Comparison of ENCODE assay signal across 9 cellular contexts in the genomic region with DNA sequence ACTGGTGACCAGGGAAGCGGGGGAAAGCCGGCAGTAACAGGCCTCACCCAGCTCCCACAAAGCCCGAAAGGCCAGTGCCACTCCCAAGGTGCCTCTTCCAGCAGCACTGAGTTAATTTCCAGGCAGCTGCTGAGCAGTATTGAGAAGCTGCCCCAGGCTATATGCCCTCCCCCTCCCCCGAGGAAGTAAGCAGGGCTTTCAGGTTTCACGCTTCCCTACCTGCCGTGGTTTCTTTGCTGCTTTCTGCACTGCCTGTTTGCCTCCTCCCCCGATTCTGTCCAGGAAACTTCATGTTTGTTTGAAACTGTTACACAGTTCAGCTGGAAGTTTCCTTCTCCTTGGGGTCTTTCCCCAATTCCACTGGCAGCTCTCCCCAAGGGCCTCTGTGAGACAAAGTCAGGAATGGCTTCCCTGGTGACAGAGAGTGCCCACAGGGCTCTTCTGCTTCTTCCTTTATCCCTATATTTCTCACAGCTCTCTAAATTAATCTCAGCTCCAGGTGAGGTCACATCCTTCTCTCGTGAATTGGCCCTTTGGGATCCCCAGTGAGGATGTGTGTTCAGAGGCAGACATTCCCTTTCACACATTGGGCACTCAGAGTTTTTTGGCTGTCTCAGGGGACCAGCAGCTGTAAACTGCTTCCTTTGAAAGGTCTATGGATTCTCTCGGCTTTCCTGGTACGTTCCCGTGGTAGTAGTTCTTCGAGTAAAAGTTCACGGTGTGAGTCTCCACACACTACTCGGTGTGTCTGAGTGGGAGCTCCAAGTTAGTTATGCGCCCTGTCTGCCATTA. TPM values are rescaled to one million over a fixed set of nuclear protein-coding genes. Genes with fewer than 3 reads are reported as not detected.
DNase-seq lines count a peak whose midpoint lies in the region; ATAC-seq and TF ChIP-seq lines count a peak whose summit lies in the region.
"Had no signal": no experiment of that assay in that cellular context is flagged by ENCODE, and none has a peak within 500 bp of the region (broad histone marks: within the 10 kb centered on the region; RNA-seq: fewer than 3 reads in every experiment).

No MANE protein-coding gene starts in this region.

- H3K4me3 ChIP-seq in vagina = no peak overlapping the region

- H3K4me1 ChIP-seq in vagina = peaks cover 14% of the 10 kb centered on the region

- H3K36me3 ChIP-seq in vagina = no peaks in the 10 kb centered on the region

- H3K27ac Mint-ChIP-seq in CD14-positive monocyte (peak overlapping the region in 5 of 7 donors; percentile 7 to 82 (median 41)), glutamatergic neuron (ENCODE audit: unreplicated experiment) (no peak overlapping the region)
- H3K27ac Mint-ChIP-seq in activated CD4-positive, alpha-beta T cell treated with anti-CD3 and anti-CD28 coated beads, Interleukin-2, amount 10 ng/mL, durations not matched to agents 24 days and 14 days = peak overlapping the region; percentile 75
- H3K27ac Mint-ChIP-seq: dendritic cell treated with granulocyte-macrophage colony-stimulating factor and Interleukin-4, amounts not matched to agents 40 ng/mL and 50 ng/mL, for 4 days had no signal

- H3K27ac ChIP-seq in vagina = no peak overlapping the region

- peaks cover 35% of the 10 kb centered on the region for H3K4me1 Mint-ChIP-seq in CD14-positive monocyte
- peaks cover 66% of the 10 kb centered on the region for H3K4me1 Mint-ChIP-seq in activated CD4-positive, alpha-beta T cell treated with anti-CD3 and anti-CD28 coated beads, Interleukin-2, amount 10 ng/mL, durations not matched to agents 24 days and 14 days
- H3K4me1 Mint-ChIP-seq in glutamatergic neuron (ENCODE audit: low read depth, unreplicated experiment) = peaks cover 8% of the 10 kb centered on the region

- TF ChIP-seq CTCF in CD14-positive monocyte (IDR thresholded peaks at IDR 0.05) (no peak), glutamatergic neuron (IDR thresholded peaks at IDR 0.05; ENCODE audit: partially characterized antibody, unreplicated experiment) (no peak), vagina (IDR thresholded peaks at IDR 0.05) (no peak)

- intact Hi-C loops in CD14-positive monocyte (cut with micrococcal nuclease) = no loop called here
- intact Hi-C loops in activated CD4-positive, alpha-beta T cell treated with anti-CD3 and anti-CD28 coated beads, Interleukin-2, amount 10 ng/mL, durations not matched to agents 24 days and 14 days (cut with micrococcal nuclease) = loop anchor here (1.0 to 2.0 kb wide), 2 partner anchors 8 to 19 kb away; partner anchors contain the start of gene C1GALT1
- intact Hi-C loops in vagina (cut with DNase I) = no loop called here

- H3K36me3 Mint-ChIP-seq in CD14-positive monocyte (peaks cover 13 to 15% of the 10 kb centered on the region in 2 donors), glutamatergic neuron (ENCODE audit: unreplicated experiment) (peaks cover 6% of the 10 kb centered on the region)
- peaks cover 32% of the 10 kb centered on the region for H3K36me3 Mint-ChIP-seq in activated CD4-positive, alpha-beta T cell treated with anti-CD3 and anti-CD28 coated beads, Interleukin-2, amount 10 ng/mL, durations not matched to agents 24 days and 14 days (ENCODE audit: low read depth)

- no peak overlapping the region for H3K4me3 Mint-ChIP-seq in CD14-positive monocyte
- peak overlapping the region; percentile 79 for H3K4me3 Mint-ChIP-seq in activated CD4-positive, alpha-beta T cell treated with anti-CD3 and anti-CD28 coated beads, Interleukin-2, amount 10 ng/mL, durations not matched to agents 24 days and 14 days
- no peak overlapping the region for H3K4me3 Mint-ChIP-seq in glutamatergic neuron (ENCODE audit: unreplicated experiment)
- H3K4me3 Mint-ChIP-seq: dendritic cell treated with granulocyte-macrophage colony-stimulating factor and Interleukin-4, amounts not matched to agents 40 ng/mL and 50 ng/mL, for 4 days had no signal

- H3K27me3 Mint-ChIP-seq in CD14-positive monocyte (ENCODE audit: low read depth in 3 of 3) = no peaks in the 10 kb centered on the region
- no peaks in the 10 kb centered on the region for H3K27me3 Mint-ChIP-seq in activated CD4-positive, alpha-beta T cell treated with anti-CD3 and anti-CD28 coated beads, Interleukin-2, amount 10 ng/mL, durations not matched to agents 24 days and 14 days
- H3K27me3 Mint-ChIP-seq in glutamatergic neuron (ENCODE audit: unreplicated experiment) = peaks cover 6% of the 10 kb centered on the region
- H3K27me3 Mint-ChIP-seq: dendritic cell treated with granulocyte-macrophage colony-stimulating factor and Interleukin-4, amounts not matched to agents 40 ng/mL and 50 ng/mL, for 4 days had no signal

- H3K9me3 ChIP-seq in vagina = no peaks in the 10 kb centered on the region

- H3K9me3 Mint-ChIP-seq in CD14-positive monocyte (peaks cover 7 to 27% (median 14%) of the 10 kb centered on the region in 7 donors), glutamatergic neuron (ENCODE audit: unreplicated experiment) (peaks cover 6% of the 10 kb centered on the region)
- peaks cover 8% of the 10 kb centered on the region for H3K9me3 Mint-ChIP-seq in activated CD4-positive, alpha-beta T cell treated with anti-CD3 and anti-CD28 coated beads, Interleukin-2, amount 10 ng/mL, durations not matched to agents 24 days and 14 days

- DNase-seq in CD14-positive monocyte (ENCODE audit: low spot score) = no peak
- DNase-seq in activated CD4-positive, alpha-beta T cell treated with anti-CD3 and anti-CD28 coated beads, Interleukin-2, amount 10 ng/mL, durations not matched to agents 24 days and 14 days = peak; percentile 83
- DNase-seq in glutamatergic neuron = peak; percentile 35
- DNase-seq in stimulated activated naive CD4-positive, alpha-beta T cell (lab: John Stamatoyannopoulos, UW) = peak in 5 of 6 experiments; percentile 12 to 59 (median 37)
- DNase-seq in vagina (ENCODE audit: extremely low spot score in 2 of 2) = no peak
- no peak for DNase-seq in NCI-H748 treated with DMSO at 0.1 percent for 48 hours (lab: John Stamatoyannopoulos, UW)

- ATAC-seq in GM19351 (IDR thresholded peaks at IDR 0.05; ENCODE audit: unreplicated experiment) (peak; percentile 97), HG03354 (IDR thresholded peaks at IDR 0.05; ENCODE audit: poor library complexity, severe bottlenecking, unreplicated experiment) (peak; percentile 99)

- H3K27me3 ChIP-seq in vagina = no peaks in the 10 kb centered on the region

- no peak for TF ChIP-seq POLR2A in vagina (IDR thresholded peaks at IDR 0.05)

RNA-seq across cellular contexts. Expression of gene C1GALT1, which starts 19.4 kb away (rescaled TPM):
- polyA plus RNA-seq in CD14-positive monocyte = 10 to 100 TPM; 45.1 to 47.7 TPM
- 37.2 and 39.3 TPM in 2 replicates for total RNA-seq in activated CD4-positive, alpha-beta T cell treated with anti-CD3 and anti-CD28 coated beads, Interleukin-2, amount 10 ng/mL, durations not matched to agents 24 days and 14 days
- 15.3 TPM for total RNA-seq in glutamatergic neuron (ENCODE audit: unreplicated experiment)
- total RNA-seq in vagina = 29.0 TPM

Comparison
In these comparisons a context has a peak if more than half of its experiments do, and no peak if none do; other contexts are left out.
1. DNase-seq: peak in activated CD4-positive, alpha-beta T cell treated with anti-CD3 and anti-CD28 coated beads, Interleukin-2, amount 10 ng/mL, durations not matched to agents 24 days and 14 days (single experiment), glutamatergic neuron (single experiment) and stimulated activated naive CD4-positive, alpha-beta T cell (5 of 6); none in CD14-positive monocyte (single experiment), vagina (0 of 2) and NCI-H748 treated with DMSO at 0.1 percent for 48 hours (single experiment).